ENCODE assay signal across 9 cellular contexts in the genomic region with DNA sequence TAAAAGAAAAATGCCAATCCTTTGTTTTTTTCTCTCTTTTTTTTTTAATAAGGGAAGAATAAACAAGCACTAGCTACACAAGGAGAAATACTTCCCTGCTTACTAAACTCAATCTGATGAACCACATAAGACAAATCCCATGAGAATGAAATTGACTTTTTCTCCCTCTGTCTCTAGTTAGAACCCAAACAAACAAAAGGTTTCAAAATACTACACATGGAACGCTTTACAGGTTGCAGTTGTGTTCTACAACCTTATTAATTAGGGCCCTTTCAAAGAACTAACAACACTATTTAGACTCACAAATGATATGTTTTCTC.
A peak's percentile ranks its signal among the peaks of the same experiment; 100 is the strongest.
DNase-seq lines count a peak whose midpoint lies in the region; ATAC-seq and TF ChIP-seq lines count a peak whose summit lies in the region.
"Had no signal": no experiment of that assay in that cellular context is flagged by ENCODE, and none has a peak within 500 bp of the region (broad histone marks: within the 10 kb centered on the region; RNA-seq: fewer than 3 reads in every experiment).

No MANE protein-coding gene starts in this region.

- no peaks in the 10 kb centered on the region for H3K27me3 ChIP-seq in right lobe of liver
- no peaks in the 10 kb centered on the region for H3K27me3 ChIP-seq in tibial artery
- H3K27me3 ChIP-seq in thyroid gland = no peaks in the 10 kb centered on the region

- H3K9me3 Mint-ChIP-seq in activated T-cell treated with anti-CD3 and anti-CD28 coated beads, Interleukin-2, amount 50 U/mL, for 4 hours = no peaks in the 10 kb centered on the region
- H3K9me3 Mint-ChIP-seq: naive thymus-derived CD8-positive, alpha-beta T cell had no signal

- H3K4me3 ChIP-seq in astrocyte of the cerebellum (ENCODE audit: low read depth, low read length) (peak overlapping the region; percentile 49), right lobe of liver (peak overlapping the region; percentile 53 to 67 (median 55)), tibial artery (peak overlapping the region; percentile 46 to 57), thyroid gland (replicated peaks in 1 of 3) (peak overlapping the region in 1 of 3 donors; percentile 12)

- peak overlapping the region; percentile 69 for H3K4me3 Mint-ChIP-seq in activated T-cell treated with anti-CD3 and anti-CD28 coated beads, Interleukin-2, amount 50 U/mL, for 4 hours

- peak overlapping the region; percentile 46 to 74 (median 68) for H3K27ac ChIP-seq in right lobe of liver
- peak overlapping the region; percentile 6 to 36 for H3K27ac ChIP-seq in tibial artery
- peak overlapping the region in 1 of 3 donors; percentile 3 for H3K27ac ChIP-seq in thyroid gland

- in situ Hi-C loops in astrocyte of the cerebellum (cut with HindIII; ENCODE audit: low sequenced_read_pairs) = no loop called here

- TF ChIP-seq CTCF in astrocyte of the cerebellum (IDR thresholded peaks at IDR 0.05; ENCODE audit: low read depth, low read length, missing control alignments) = no peak
- no peak for TF ChIP-seq CTCF in right lobe of liver (IDR thresholded peaks at IDR 0.05)
- TF ChIP-seq CTCF in tibial artery (IDR thresholded peaks at IDR 0.05) = no peak
- TF ChIP-seq CTCF in thyroid gland (IDR thresholded peaks at IDR 0.05) = no peak

- peaks cover 0 to 9% (median 0%) of the 10 kb centered on the region in 4 donors for H3K4me1 ChIP-seq in right lobe of liver
- peaks cover 0 to 46% (median 10%) of the 10 kb centered on the region in 4 donors for H3K4me1 ChIP-seq in tibial artery
- H3K4me1 ChIP-seq in thyroid gland = peaks cover 4 to 13% of the 10 kb centered on the region in 2 donors

- H3K9me3 ChIP-seq in right lobe of liver (no peaks in the 10 kb centered on the region), tibial artery (no peaks in the 10 kb centered on the region), thyroid gland (no peaks in the 10 kb centered on the region)

- TF ChIP-seq POLR2A in right lobe of liver (IDR thresholded peaks at IDR 0.05) (no peak), thyroid gland (IDR thresholded peaks at IDR 0.05) (no peak)

- 10% methylated on average over 1 of the region's 1 CpG for WGBS in right lobe of liver (ENCODE audit: insufficient coverage, low coverage, low lambda C conversion rate, missing lambda C conversion rate)
- WGBS in thyroid gland, 2 donors = 45 to 70% methylated on average over 1 of the region's 1 CpG

- no peak for ATAC-seq in activated T-cell treated with anti-CD3 and anti-CD28 coated beads, Interleukin-2, amount 50 U/mL, for 4 hours
- ATAC-seq in right lobe of liver (peak; percentile 9 to 26 (median 16)), GM18502 (IDR thresholded peaks at IDR 0.05; ENCODE audit: poor library complexity, unreplicated experiment) (no peak)
- ATAC-seq: naive thymus-derived CD8-positive, alpha-beta T cell had no signal

- H3K36me3 ChIP-seq in right lobe of liver (no peaks in the 10 kb centered on the region), tibial artery (no peaks in the 10 kb centered on the region), thyroid gland (no peaks in the 10 kb centered on the region)

- no peak for DNase-seq in activated T-cell treated with anti-CD3 and anti-CD28 coated beads, Interleukin-2, amount 50 U/mL, for 4 hours
- no peak for DNase-seq in activated T-cell treated with anti-CD3 and anti-CD28 coated beads, Interleukin-2, amount 50 U/mL, for 1 hour
- DNase-seq in astrocyte of the cerebellum (ENCODE audit: low read depth) (no peak), right lobe of liver (no peak), tibial artery (no peak), thyroid gland (no peak), SKM-1 (lab: John Stamatoyannopoulos, UW; ENCODE audit: unreplicated experiment) (no peak)

- peaks cover 27% of the 10 kb centered on the region for H3K27me3 Mint-ChIP-seq in activated T-cell treated with anti-CD3 and anti-CD28 coated beads, Interleukin-2, amount 50 U/mL, for 4 hours (ENCODE audit: low read depth)

- peaks cover 13% of the 10 kb centered on the region for H3K4me1 Mint-ChIP-seq in activated T-cell treated with anti-CD3 and anti-CD28 coated beads, Interleukin-2, amount 50 U/mL, for 4 hours (ENCODE audit: low read depth)

- no peaks in the 10 kb centered on the region for H3K36me3 Mint-ChIP-seq in activated T-cell treated with anti-CD3 and anti-CD28 coated beads, Interleukin-2, amount 50 U/mL, for 4 hours (ENCODE audit: insufficient read depth)
- H3K36me3 Mint-ChIP-seq: naive thymus-derived CD8-positive, alpha-beta T cell had no signal

- intact Hi-C loops in right lobe of liver (cut with DNase I) (no loop called here), tibial artery (cut with DNase I; ENCODE audit: low total_unique reads) (no loop called here), thyroid gland (cut with DNase I) (no loop called here)

Comparison
In these comparisons a context has a peak if more than half of its experiments do, and no peak if none do; other contexts are left out.
1. ATAC-seq: peak in right lobe of liver (4 of 4); none in activated T-cell treated with anti-CD3 and anti-CD28 coated beads, Interleukin-2, amount 50 U/mL, for 4 hours (0 of 2) and GM18502 (single experiment).